In the genomic region with DNA sequence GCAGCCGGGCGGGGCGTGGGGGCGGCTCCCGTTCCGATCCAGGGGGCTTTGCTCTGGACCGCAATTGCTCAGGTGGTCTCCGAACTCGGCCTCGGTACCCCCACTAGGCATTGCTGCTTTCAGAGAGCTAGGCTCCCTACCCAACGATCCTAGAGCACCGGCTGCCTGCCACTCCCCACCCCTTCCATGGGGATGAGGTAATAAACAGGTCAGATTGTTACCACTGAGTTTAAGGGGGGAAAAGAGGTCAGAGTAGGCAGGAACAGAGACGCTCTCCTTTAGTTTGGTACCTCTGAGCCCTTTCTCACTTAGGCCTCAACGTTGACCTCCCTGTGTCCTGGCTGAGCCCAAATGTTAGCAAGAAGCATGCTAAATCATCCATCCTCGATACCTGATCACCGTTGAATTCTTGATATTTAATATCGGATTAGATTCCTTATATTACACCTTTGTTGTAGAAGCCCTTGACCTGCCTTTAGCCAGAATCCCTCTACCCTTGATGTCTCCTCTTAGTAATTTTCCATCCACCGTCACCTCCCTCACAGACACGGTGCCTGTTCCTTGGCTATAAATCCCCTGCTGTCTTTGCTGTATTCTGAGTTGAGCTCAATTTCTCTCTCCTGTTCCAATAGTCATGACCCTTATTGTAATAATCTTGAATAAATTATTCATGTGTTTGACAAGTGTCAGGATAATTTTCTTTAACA, we compare ENCODE assay signal across 8 cellular contexts. TPM values are rescaled to one million over a fixed set of nuclear protein-coding genes. Genes with fewer than 3 reads are reported as not detected.
DNase-seq lines count a peak whose midpoint lies in the region; ATAC-seq and TF ChIP-seq lines count a peak whose summit lies in the region.

No MANE protein-coding gene starts in this region.

- H3K14ac ChIP-seq in mesenchymal stem cell (ENCODE audit: low read length in 2 of 2), result no peak overlapping the region

- H3K27me3 ChIP-seq in mesenchymal stem cell (ENCODE audit: control insufficient read depth in 1 of 2, insufficient read depth in 1 of 2, low read length in 2 of 2), result no peaks in the 10 kb centered on the region

- peak; percentile 10 for TF ChIP-seq CTCF in chondrocyte (IDR thresholded peaks at IDR 0.05)

- H2BK120ac ChIP-seq in mesenchymal stem cell (ENCODE audit: low read depth, low read length), result no peak overlapping the region

- H3K27ac ChIP-seq in mesenchymal stem cell (ENCODE audit: low read length, poor library complexity, severe bottlenecking) (peak overlapping the region; percentile 20), urinary bladder (ENCODE audit: low read depth) (peak overlapping the region; percentile 94)

- no peak overlapping the region for H2BK15ac ChIP-seq in mesenchymal stem cell (ENCODE audit: low read depth, poor library complexity, severe bottlenecking)

- DNase-seq in DMS114 treated with DMSO at 0.1 percent for 48 hours (lab: John Stamatoyannopoulos, UW; ENCODE audit: unreplicated experiment) (peak; percentile 41), NCI-H345 treated with DMSO at 0.1 percent for 48 hours (lab: John Stamatoyannopoulos, UW; ENCODE audit: unreplicated experiment) (peak; percentile 45), chondrocyte (ENCODE audit: low spot score) (no peak), mesenchymal stem cell (peak; percentile 30), COLO668 (lab: John Stamatoyannopoulos, UW; ENCODE audit: unreplicated experiment) (no peak), HuH-7 (ENCODE audit: low spot score) (no peak)

- ATAC-seq in GM21619 (IDR thresholded peaks at IDR 0.05; ENCODE audit: unreplicated experiment), result peak; percentile 6

- H3K4me3 ChIP-seq in mesenchymal stem cell (ENCODE audit: insufficient read depth in 1 of 2, low read depth in 1 of 2, low read length in 2 of 2) (peak overlapping the region; percentile 85 to 91), urinary bladder (ENCODE audit: low read depth, low read length) (peak overlapping the region; percentile 90)

- peak overlapping the region in 1 of 2 experiments; percentile 45 for H2BK12ac ChIP-seq in mesenchymal stem cell (ENCODE audit: low read length in 2 of 2)

- peak overlapping the region; percentile 98 for H2AFZ ChIP-seq in mesenchymal stem cell (ENCODE audit: low read depth, low read length)

- H3K9ac ChIP-seq in mesenchymal stem cell (ENCODE audit: low read length), result peak overlapping the region; percentile 79

- H3K4me2 ChIP-seq in mesenchymal stem cell (ENCODE audit: low read length, poor library complexity, severe bottlenecking), result peak overlapping the region; percentile 50

- H4K91ac ChIP-seq in mesenchymal stem cell (ENCODE audit: low read length), result no peak overlapping the region

- H3K4me3 Mint-ChIP-seq in chondrocyte (ENCODE audit: unreplicated experiment), result peak overlapping the region; percentile 83

- peaks cover 44% of the 10 kb centered on the region for H3K4me1 Mint-ChIP-seq in chondrocyte (ENCODE audit: low read depth)

- H3K36me3 ChIP-seq in mesenchymal stem cell (ENCODE audit: control insufficient read depth in 1 of 2, insufficient read depth in 2 of 2, low read depth in 1 of 2, low read length in 2 of 2) (peaks cover 0 to 3% of the 10 kb centered on the region in 2 experiments), urinary bladder (ENCODE audit: insufficient read depth) (no peaks in the 10 kb centered on the region)

- H3K23ac ChIP-seq in mesenchymal stem cell (ENCODE audit: low read length in 2 of 2), result no peak overlapping the region

- 30% methylated on average over 11 of the region's 19 CpGs for WGBS in mesenchymal stem cell
- WGBS in urinary bladder, result 11% methylated on average over 19 of the region's 19 CpGs

- peaks cover 3% of the 10 kb centered on the region for H3K36me3 Mint-ChIP-seq in chondrocyte (ENCODE audit: low read depth)

- H3K9me3 Mint-ChIP-seq in chondrocyte (ENCODE audit: low read depth), result no peaks in the 10 kb centered on the region

- no peak overlapping the region for H2BK5ac ChIP-seq in mesenchymal stem cell (ENCODE audit: low read depth, low read length, poor library complexity, severe bottlenecking)

- peak overlapping the region in 1 of 2 experiments; percentile 98 for H3K18ac ChIP-seq in mesenchymal stem cell (ENCODE audit: low read depth in 1 of 2, low read length in 2 of 2)

- H3K27me3 Mint-ChIP-seq in chondrocyte (ENCODE audit: low read depth), result no peaks in the 10 kb centered on the region

- no peaks in the 10 kb centered on the region for H3K9me3 ChIP-seq in mesenchymal stem cell (ENCODE audit: control insufficient read depth, low read length)

- H3K27ac Mint-ChIP-seq in chondrocyte (ENCODE audit: unreplicated experiment), result peak overlapping the region; percentile 77

- no peak overlapping the region for H4K8ac ChIP-seq in mesenchymal stem cell (ENCODE audit: low read length)

- H3K4ac ChIP-seq in mesenchymal stem cell (ENCODE audit: low read depth in 1 of 2, low read length in 2 of 2), result peak overlapping the region in 1 of 2 experiments; percentile 61

- H3K79me1 ChIP-seq in mesenchymal stem cell (replicated peaks; ENCODE audit: low read length, poor library complexity, severe bottlenecking), result peaks cover 6% of the 10 kb centered on the region

- H3K4me1 ChIP-seq in mesenchymal stem cell (ENCODE audit: control insufficient read depth, insufficient read depth, low read depth, low read length) (peaks cover 2% of the 10 kb centered on the region), urinary bladder (ENCODE audit: insufficient read depth) (no peaks in the 10 kb centered on the region)

- H2AK5ac ChIP-seq in mesenchymal stem cell (ENCODE audit: low read length, severe bottlenecking), result no peak overlapping the region

RNA-seq across cellular contexts. Expression of gene PLPP1, which starts 0.6 kb away (rescaled TPM):
- total RNA-seq in chondrocyte (58.4 to 73.7 TPM (median 67.8 TPM) in 3 replicates), urinary bladder (146 TPM)
- 45.6 TPM for polyA plus RNA-seq in mesenchymal stem cell (2013, experiment 1 of 2)
- 48.1 TPM for polyA plus RNA-seq in mesenchymal stem cell (2013, experiment 2 of 2)
- polyA plus RNA-seq in urinary bladder, result 275 TPM

Comparison
In these comparisons a context has a peak if more than half of its experiments do, and no peak if none do; other contexts are left out.
1. DNase-seq: peak in DMS114 treated with DMSO at 0.1 percent for 48 hours (single experiment), NCI-H345 treated with DMSO at 0.1 percent for 48 hours (single experiment) and mesenchymal stem cell (single experiment); none in chondrocyte (single experiment), COLO668 (single experiment) and HuH-7 (single experiment).